ENCODE assay signal across 23 cellular contexts in genomic region chr12:129771238-129771637, GRCh38.
"Had no signal": no experiment of that assay in that cellular context is flagged by ENCODE, and none has a peak within 500 bp of the region (broad histone marks: within the 10 kb centered on the region; RNA-seq: fewer than 3 reads in every experiment).

No MANE protein-coding gene starts in this region.

- H3K27ac Mint-ChIP-seq: activated naive CD4-positive, alpha-beta T cell treated with anti-CD3 and anti-CD28 coated beads for 36 hours; activated T-helper 17 cell treated with anti-CD3 and anti-CD28 coated beads, Interleukin-2, amount 50 U/mL, for 72 hours; dendritic cell treated with granulocyte-macrophage colony-stimulating factor and Interleukin-4, amounts not matched to agents 40 ng/mL and 50 ng/mL, for 4 days had no signal

- H3K27me3 ChIP-seq: ascending aorta, breast epithelium, foreskin keratinocyte, tibial nerve, uterus had no signal

- H3K4me3 Mint-ChIP-seq: activated naive CD4-positive, alpha-beta T cell treated with anti-CD3 and anti-CD28 coated beads for 36 hours; activated T-helper 17 cell treated with anti-CD3 and anti-CD28 coated beads, Interleukin-2, amount 50 U/mL, for 72 hours; dendritic cell treated with granulocyte-macrophage colony-stimulating factor and Interleukin-4, amounts not matched to agents 40 ng/mL and 50 ng/mL, for 4 days had no signal

- DNase-seq: activated CD4-positive, alpha-beta T cell treated with anti-CD3 and anti-CD28 coated beads for 1 hour; activated CD4-positive, alpha-beta T cell treated with anti-CD3 and anti-CD28 coated beads, Interleukin-2, amount 50 U/mL, for 4 hours; activated naive CD4-positive, alpha-beta T cell treated with anti-CD3 and anti-CD28 coated beads for 36 hours; effector memory CD4-positive, alpha-beta T cell; foreskin keratinocyte; head of caudate nucleus; lower lobe of right lung; midbrain; right cardiac atrium; stimulated activated CD4-positive, alpha-beta T cell treated with anti-CD3 and anti-CD28 coated beads, Interleukin-15, amount 100 ng/mL, for 24 hours; stimulated activated CD4-positive, alpha-beta T cell treated with anti-CD3 and anti-CD28 coated beads, Interleukin-4, amount 100 ng/mL, for 4 hours; stimulated activated CD8-positive, alpha-beta memory T cell treated with anti-CD3 and anti-CD28 coated beads, Interleukin-4, amount 100 ng/mL, for 48 hours; stimulated activated naive CD4-positive, alpha-beta T cell treated with Interleukin-2 at 50 U/mL for 16 hours; substantia nigra; T1000; uterus had no signal

- H3K27me3 Mint-ChIP-seq: activated T-helper 17 cell treated with anti-CD3 and anti-CD28 coated beads, Interleukin-2, amount 50 U/mL, for 72 hours; dendritic cell treated with granulocyte-macrophage colony-stimulating factor and Interleukin-4, amounts not matched to agents 40 ng/mL and 50 ng/mL, for 4 days had no signal

- H3K4me1 Mint-ChIP-seq: activated T-helper 17 cell treated with anti-CD3 and anti-CD28 coated beads, Interleukin-2, amount 50 U/mL, for 72 hours had no signal

- H3K27ac ChIP-seq: ascending aorta, breast epithelium, foreskin keratinocyte, lower lobe of right lung, prostate gland, skin epidermis, tibial nerve, uterus had no signal

- H3K4me1 ChIP-seq: ascending aorta, breast epithelium, foreskin keratinocyte, lower lobe of right lung, prostate gland, tibial nerve, uterus had no signal

- H3K4me3 ChIP-seq: ascending aorta, breast epithelium, lower lobe of right lung, prostate gland, skin epidermis, tibial nerve, uterus had no signal

- H3K36me3 ChIP-seq: ascending aorta, breast epithelium, lower lobe of right lung, prostate gland, tibial nerve, uterus had no signal

- H3K9me3 ChIP-seq: ascending aorta, prostate gland, uterus had no signal

- ATAC-seq: activated T-helper 17 cell treated with anti-CD3 and anti-CD28 coated beads, Interleukin-2, amount 50 U/mL, for 72 hours; foreskin keratinocyte; lower lobe of right lung; right cardiac atrium had no signal
